ENCODE assay signal across 9 cellular contexts in the genomic region with DNA sequence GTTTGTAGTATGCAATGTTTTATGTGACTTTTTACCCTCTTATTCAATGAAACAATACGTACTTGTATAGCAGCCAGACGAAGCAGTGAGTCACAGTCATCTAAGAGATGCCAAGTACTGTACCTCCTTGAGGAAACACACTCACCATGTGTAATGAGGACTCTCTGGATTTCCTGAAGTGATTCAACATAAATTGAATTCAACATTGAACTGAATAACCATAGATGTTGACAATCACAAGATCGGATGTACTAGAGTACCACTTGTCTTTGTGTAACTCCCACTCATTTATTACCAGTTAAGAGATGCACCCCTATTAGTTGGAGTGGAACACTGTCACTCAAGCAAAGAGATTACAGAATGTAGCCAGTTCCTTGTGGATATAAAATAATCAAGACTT.
DNase-seq lines count a peak whose midpoint lies in the region; ATAC-seq and TF ChIP-seq lines count a peak whose summit lies in the region.
"Had no signal": no experiment of that assay in that cellular context is flagged by ENCODE, and none has a peak within 500 bp of the region (broad histone marks: within the 10 kb centered on the region; RNA-seq: fewer than 3 reads in every experiment).

No MANE protein-coding gene starts in this region.

- ATAC-seq in left cardiac atrium (peak; percentile 30 to 91), aorta (ENCODE audit: low FRiP score) (peak; percentile 66)

- H3K27me3 ChIP-seq in left ventricle myocardium inferior (ENCODE audit: low read depth) (peaks cover 9% of the 10 kb centered on the region), aorta (ENCODE audit: control insufficient read depth in 1 of 2, insufficient read depth in 2 of 2, low read length in 1 of 2) (no peaks in the 10 kb centered on the region)

- H3K4me1 ChIP-seq in left ventricle myocardium inferior = no peaks in the 10 kb centered on the region
- H3K4me1 ChIP-seq in aorta (ENCODE audit: control insufficient read depth in 1 of 2, insufficient read depth in 2 of 2, low read length in 2 of 2) = no peaks in the 10 kb centered on the region

- 16% methylated on average over 3 of the region's 3 CpGs for WGBS in aorta, 2 donors

- in situ Hi-C loops in astrocyte of the cerebellum (cut with HindIII; ENCODE audit: low sequenced_read_pairs) = no loop called here

- TF ChIP-seq CTCF in left ventricle myocardium inferior (IDR thresholded peaks at IDR 0.05; ENCODE audit: borderline replicate concordance) (no peak), astrocyte of the cerebellum (IDR thresholded peaks at IDR 0.05; ENCODE audit: low read depth, low read length, missing control alignments) (no peak)

- no peak overlapping the region for H3K4me3 ChIP-seq in left ventricle myocardium inferior
- no peak overlapping the region for H3K4me3 ChIP-seq in astrocyte of the cerebellum (ENCODE audit: low read depth, low read length)
- H3K4me3 ChIP-seq in aorta (ENCODE audit: low read length in 2 of 2) = no peak overlapping the region

- DNase-seq in left cardiac atrium (peak; percentile 22), left ventricle myocardium inferior (no peak), astrocyte of the cerebellum (ENCODE audit: low read depth) (peak; percentile 97), inferior parietal cortex (ENCODE audit: extremely low spot score) (peak; percentile 27), aorta (no peak), NAMALWA (ENCODE audit: low spot score) (no peak), NCI-H146 treated with DMSO at 0.1 percent for 48 hours (lab: John Stamatoyannopoulos, UW; ENCODE audit: unreplicated experiment) (no peak)
- no peak for DNase-seq in stimulated activated CD4-positive, alpha-beta T cell treated with anti-CD3 and anti-CD28 coated beads, Interleukin-15, amount 100 ng/mL, for 24 hours
- DNase-seq: effector memory CD4-positive, alpha-beta T cell had no signal

- no peaks in the 10 kb centered on the region for H3K36me3 ChIP-seq in left ventricle myocardium inferior
- H3K36me3 ChIP-seq in aorta (ENCODE audit: control insufficient read depth in 1 of 2, insufficient read depth in 2 of 2, low read length in 1 of 2) = no peaks in the 10 kb centered on the region

- no peak overlapping the region for H3K27ac ChIP-seq in left ventricle myocardium inferior (replicated peaks)
- H3K27ac ChIP-seq in aorta (ENCODE audit: low read depth in 1 of 2, low read length in 2 of 2) = no peak overlapping the region

- intact Hi-C loops in left cardiac atrium (cut with DNase I) = no loop called here
- intact Hi-C loops in left ventricle myocardium inferior (cut with micrococcal nuclease) = no loop called here
- intact Hi-C loops in aorta (cut with DNase I) = no loop called here

- H3K9me3 ChIP-seq in left ventricle myocardium inferior (replicated peaks) = no peaks in the 10 kb centered on the region
- no peaks in the 10 kb centered on the region for H3K9me3 ChIP-seq in aorta (ENCODE audit: control insufficient read depth, low read length)

Comparison
In these comparisons a context has a peak if more than half of its experiments do, and no peak if none do; other contexts are left out.
1. DNase-seq: peak in left cardiac atrium (single experiment), astrocyte of the cerebellum (single experiment) and inferior parietal cortex (single experiment); none in left ventricle myocardium inferior (single experiment), aorta (0 of 2), NAMALWA (single experiment), stimulated activated CD4-positive, alpha-beta T cell treated with anti-CD3 and anti-CD28 coated beads, Interleukin-15, amount 100 ng/mL, for 24 hours (single experiment) and NCI-H146 treated with DMSO at 0.1 percent for 48 hours (single experiment).